10 cellular contexts compared by ENCODE assay signal in the genomic region with DNA sequence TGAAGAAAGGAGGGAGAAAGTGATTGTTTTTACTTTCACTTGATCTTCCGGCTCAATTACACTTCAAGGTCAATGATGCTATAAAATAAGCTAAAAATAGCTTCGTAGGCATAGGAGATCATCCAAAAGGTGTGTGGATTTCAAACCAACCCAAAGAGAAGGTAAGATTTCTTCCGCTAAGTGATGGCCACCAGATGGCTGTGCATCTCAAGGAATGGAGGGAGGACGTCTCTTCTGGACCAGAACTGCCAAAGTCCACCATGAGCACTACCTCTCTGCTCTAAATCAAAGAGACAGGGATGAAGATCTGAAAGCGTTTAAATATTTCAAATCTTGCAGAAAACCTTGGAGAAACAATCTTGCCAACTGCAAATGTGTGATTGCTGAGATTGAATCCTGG.
DNase-seq lines count a peak whose midpoint lies in the region; ATAC-seq, FAIRE-seq and TF ChIP-seq lines count a peak whose summit lies in the region.
"Had no signal": no experiment of that assay in that cellular context is flagged by ENCODE, and none has a peak within 500 bp of the region (broad histone marks: within the 10 kb centered on the region; RNA-seq: fewer than 3 reads in every experiment).

No MANE protein-coding gene starts in this region.

- intact Hi-C loops in left lung (cut with DNase I), result no loop called here

- TF ChIP-seq CTCF in D721Med (IDR thresholded peaks at IDR 0.05; ENCODE audit: insufficient read depth, missing control alignments) (peak; percentile 49), hepatocyte (IDR thresholded peaks at IDR 0.05; ENCODE audit: poor library complexity) (peak; percentile 40), left lung (IDR thresholded peaks at IDR 0.05) (no peak)

- H3K27me3 ChIP-seq in NT2/D1 (ENCODE audit: insufficient read depth, insufficient read length) (no peaks in the 10 kb centered on the region), hepatocyte (no peaks in the 10 kb centered on the region), left lung (no peaks in the 10 kb centered on the region)
- H3K27me3 ChIP-seq: body of pancreas had no signal

- H3K27ac ChIP-seq in hepatocyte, result no peak overlapping the region
- no peak overlapping the region for H3K27ac ChIP-seq in left lung
- H3K27ac ChIP-seq: body of pancreas had no signal

- DNase-seq in D721Med (ENCODE audit: insufficient read length, low spot score) (no peak), NT2/D1 (ENCODE audit: low read depth, low spot score) (peak; percentile 9), hepatocyte (ENCODE audit: low spot score) (peak; percentile 11), Ammon's horn (ENCODE audit: low spot score) (no peak), left lung (no peak)
- DNase-seq in stimulated activated CD4-positive, alpha-beta T cell treated with anti-CD3 and anti-CD28 coated beads, Interleukin-4, amount 100 ng/mL, for 24 hours, result no peak

- H3K4me3 ChIP-seq in NT2/D1 (ENCODE audit: insufficient read length, low read depth) (no peak overlapping the region), hepatocyte (no peak overlapping the region), left lung (no peak overlapping the region)
- H3K4me3 ChIP-seq: body of pancreas had no signal

- H3K4me2 ChIP-seq in hepatocyte, result no peak overlapping the region

- no peak overlapping the region for H2AFZ ChIP-seq in hepatocyte

- no peaks in the 10 kb centered on the region for H3K9me2 ChIP-seq in hepatocyte (replicated peaks; ENCODE audit: insufficient read depth)

- 84% methylated on average over 5 of the region's 5 CpGs for WGBS in hepatocyte (ENCODE audit: low lambda C conversion rate, missing lambda C conversion rate)

- H3K36me3 ChIP-seq in NT2/D1 (ENCODE audit: insufficient read depth, insufficient read length, low read length), result no peaks in the 10 kb centered on the region
- H3K36me3 ChIP-seq in hepatocyte (replicated peaks; ENCODE audit: insufficient read depth, low read depth), result no peaks in the 10 kb centered on the region
- H3K36me3 ChIP-seq in left lung, result no peaks in the 10 kb centered on the region

- ATAC-seq in GM21825 (IDR thresholded peaks at IDR 0.05; ENCODE audit: unreplicated experiment), result peak; percentile 36
- no peak for ATAC-seq in HG03175 (IDR thresholded peaks at IDR 0.05; ENCODE audit: unreplicated experiment)
- no peak for ATAC-seq in left lung
- ATAC-seq: body of pancreas; naive thymus-derived CD4-positive, alpha-beta T cell had no signal

- H4K20me1 ChIP-seq in hepatocyte (ENCODE audit: insufficient read depth, poor library complexity, severe bottlenecking), result no peaks in the 10 kb centered on the region

- no peaks in the 10 kb centered on the region for H3K4me1 ChIP-seq in NT2/D1 (ENCODE audit: insufficient read depth, insufficient read length)
- H3K4me1 ChIP-seq in hepatocyte (ENCODE audit: insufficient read depth), result peaks cover 12% of the 10 kb centered on the region
- H3K4me1 ChIP-seq in left lung, result no peaks in the 10 kb centered on the region
- H3K4me1 ChIP-seq: body of pancreas had no signal

- FAIRE-seq in D721Med (lab: Jason Lieb, UNC), result no peak

- H3K9ac ChIP-seq in NT2/D1 (ENCODE audit: insufficient read length, low read depth), result no peak overlapping the region

- H3K79me2 ChIP-seq in hepatocyte, result no peaks in the 10 kb centered on the region

- no peaks in the 10 kb centered on the region for H3K9me3 ChIP-seq in NT2/D1 (ENCODE audit: insufficient read depth, low read length)
- no peaks in the 10 kb centered on the region for H3K9me3 ChIP-seq in hepatocyte (ENCODE audit: low read depth)
- H3K9me3 ChIP-seq in left lung, result no peaks in the 10 kb centered on the region
- H3K9me3 ChIP-seq: body of pancreas had no signal

Comparison
In these comparisons a context has a peak if more than half of its experiments do, and no peak if none do; other contexts are left out.
1. DNase-seq: peak in NT2/D1 (single experiment) and hepatocyte (single experiment); none in D721Med (single experiment), Ammon's horn (single experiment), stimulated activated CD4-positive, alpha-beta T cell treated with anti-CD3 and anti-CD28 coated beads, Interleukin-4, amount 100 ng/mL, for 24 hours (single experiment) and left lung (0 of 2).
2. CTCF ChIP-seq: peak in D721Med (single experiment) and hepatocyte (single experiment); none in left lung (0 of 2).